Comparison of ENCODE assay signal across 23 cellular contexts in the genomic region with DNA sequence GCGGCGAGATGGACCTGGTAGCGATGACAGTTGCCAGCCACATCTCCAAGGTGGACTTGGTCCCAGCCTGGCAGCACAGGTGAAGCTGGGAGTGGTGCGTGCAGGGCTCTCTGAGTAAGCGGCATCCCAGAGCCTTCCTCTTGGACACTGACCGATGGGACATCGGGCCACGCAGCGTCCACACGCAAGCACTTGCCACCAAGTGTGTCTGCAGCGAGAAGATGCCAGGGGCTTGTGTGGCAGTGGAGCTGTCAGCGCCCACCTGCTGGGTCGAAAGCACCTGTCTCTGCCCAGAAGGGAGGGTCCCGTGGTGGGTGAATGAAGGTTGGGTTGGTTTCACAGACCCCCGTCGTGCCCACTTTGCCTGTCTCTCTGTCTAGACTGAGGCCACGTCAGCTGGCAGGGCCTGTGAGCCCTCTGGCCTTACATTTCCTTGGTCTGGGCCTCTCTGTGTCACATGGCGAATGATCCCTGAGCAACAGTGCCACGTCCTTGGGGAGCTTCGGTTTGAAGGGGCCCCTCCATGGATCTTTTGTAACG. TPM values are rescaled to one million over a fixed set of nuclear protein-coding genes. Genes with fewer than 3 reads are reported as not detected.
DNase-seq lines count a peak whose midpoint lies in the region; ATAC-seq, FAIRE-seq and TF ChIP-seq lines count a peak whose summit lies in the region.
"Had no signal": no experiment of that assay in that cellular context is flagged by ENCODE, and none has a peak within 500 bp of the region (broad histone marks: within the 10 kb centered on the region; RNA-seq: fewer than 3 reads in every experiment).

No MANE protein-coding gene starts in this region.

- TF ChIP-seq CTCF in right atrium auricular region (IDR thresholded peaks at IDR 0.05) (no peak), PC-9 (conservative IDR thresholded peaks at IDR 0.05) (no peak), kidney (IDR thresholded peaks at IDR 0.05; ENCODE audit: borderline replicate concordance, extremely low read depth, insufficient read depth) (no peak)

- H3K27ac ChIP-seq in right cardiac atrium (ENCODE audit: low read length) = no peak overlapping the region
- H3K27ac ChIP-seq in right atrium auricular region = no peak overlapping the region
- H3K27ac ChIP-seq in PC-9 = peak overlapping the region; percentile 81; the same call in 1 of the 2 replicates
- H3K27ac ChIP-seq in kidney (ENCODE audit: low read depth in 2 of 2, low read length in 2 of 2) = no peak overlapping the region
- H3K27ac ChIP-seq: Peyer's patch had no signal

- FAIRE-seq in kidney (lab: Jason Lieb, UNC) = no peak
- FAIRE-seq: GM18507, H54 had no signal

- H3K36me3 ChIP-seq in right atrium auricular region (no peaks in the 10 kb centered on the region), PC-9 (ENCODE audit: low read depth) (no peaks in the 10 kb centered on the region), kidney (ENCODE audit: control insufficient read depth in 1 of 2, insufficient read depth in 2 of 2, low read length in 2 of 2) (no peaks in the 10 kb centered on the region)
- H3K36me3 ChIP-seq: BE2C, MG63, Peyer's patch had no signal

- no peaks in the 10 kb centered on the region for H3K4me1 ChIP-seq in right cardiac atrium (ENCODE audit: control insufficient read depth, insufficient read depth, low read length)
- H3K4me1 ChIP-seq in right atrium auricular region = peaks cover 0 to 12% of the 10 kb centered on the region in 2 donors
- H3K4me1 ChIP-seq in PC-9 (replicated peaks; ENCODE audit: insufficient read depth) = peaks cover 37% of the 10 kb centered on the region
- peaks cover 6 to 24% of the 10 kb centered on the region in 2 donors for H3K4me1 ChIP-seq in kidney (ENCODE audit: control insufficient read depth in 1 of 2, insufficient read depth in 1 of 2, low read depth in 1 of 2, low read length in 2 of 2)
- H3K4me1 ChIP-seq: Peyer's patch had no signal

- peaks cover 26% of the 10 kb centered on the region; the same call in 1 of the 2 replicates for H3F3A ChIP-seq in PC-9 (ENCODE audit: insufficient read depth, low read depth)

- WGBS in right cardiac atrium = 94% methylated on average over 21 of the region's 21 CpGs

- H4K20me1 ChIP-seq in PC-9 (ENCODE audit: insufficient read depth) = no peaks in the 10 kb centered on the region

- H3K9me3 ChIP-seq in right cardiac atrium (ENCODE audit: control insufficient read depth, low read length) (no peaks in the 10 kb centered on the region), right atrium auricular region (no peaks in the 10 kb centered on the region), PC-9 (ENCODE audit: insufficient read depth, low read depth) (no peaks in the 10 kb centered on the region), kidney (ENCODE audit: control insufficient read depth in 1 of 2, low read length in 2 of 2) (no peaks in the 10 kb centered on the region)
- H3K9me3 ChIP-seq: BE2C, MG63, SK-N-SH had no signal

- no peak overlapping the region for H3K4me2 ChIP-seq in PC-9
- H3K4me2 ChIP-seq: SK-N-SH had no signal

- no peak overlapping the region for H2AFZ ChIP-seq in PC-9

- ATAC-seq in right cardiac atrium (no peak), HG02678 (IDR thresholded peaks at IDR 0.05; ENCODE audit: unreplicated experiment) (no peak)

- no peak overlapping the region for H3K9ac ChIP-seq in kidney (ENCODE audit: low read length in 2 of 2)
- H3K9ac ChIP-seq: SK-N-SH had no signal

- DNase-seq in right cardiac atrium (peak in 2 of 3 donors; percentile 6 to 36), right atrium auricular region (ENCODE audit: low spot score) (no peak), PC-9 (no peak), kidney (peak; percentile 49), germinal center (ENCODE audit: low spot score) (no peak), hepatic stellate cell (ENCODE audit: low spot score) (no peak)
- DNase-seq: ACHN; BE2C; CD4-positive, CD25-positive, alpha-beta regulatory T cell; KBM-7; MG63; NCI-H2029; NCI-H446 treated with DMSO at 0.1 percent for 48 hours; NCI-H526; NCI-H82; NK-92 treated with Interleukin-12 subunit alpha and Interleukin-12 subunit beta, amount 100 ng/mL, for 24 hours; Peyer's patch had no signal

- H3K9me2 ChIP-seq in PC-9 (ENCODE audit: insufficient read depth) = no peaks in the 10 kb centered on the region
- H3K9me2 ChIP-seq: SK-N-SH had no signal

- H3K79me2 ChIP-seq in PC-9 (ENCODE audit: low read depth) = peaks cover 2% of the 10 kb centered on the region; the same call in 1 of the 2 replicates

- POLR2A ChIA-PET in PC-9 (lab: Charles Lee; ENCODE audit: unreplicated experiment) = interaction anchor here (1.0 kb wide), 1 partner anchor 145 kb away, joined by 8 read pairs; no protein-coding TSS in a partner anchor

- no peak overlapping the region for H3K4me3 ChIP-seq in right cardiac atrium (ENCODE audit: low read length)
- H3K4me3 ChIP-seq in right atrium auricular region = no peak overlapping the region
- no peak overlapping the region for H3K4me3 ChIP-seq in PC-9
- no peak overlapping the region for H3K4me3 ChIP-seq in kidney (ENCODE audit: low read length in 2 of 2)
- H3K4me3 ChIP-seq: MG63, Peyer's patch had no signal

- CTCF ChIA-PET in PC-9 (lab: Charles Lee) = interaction anchor here (0.9 kb wide), 1 partner anchor 564 kb away, joined by 3 read pairs; no protein-coding TSS in a partner anchor

- BruUV-seq in PC-9 (replicated peaks; lab: Mats Ljungman, UMichigan) = no TSS peak

- H3K27me3 ChIP-seq in right cardiac atrium (ENCODE audit: control insufficient read depth, insufficient read depth) (no peaks in the 10 kb centered on the region), right atrium auricular region (no peaks in the 10 kb centered on the region), PC-9 (ENCODE audit: insufficient read depth, low read depth) (no peaks in the 10 kb centered on the region)
- H3K27me3 ChIP-seq: BE2C, MG63, Peyer's patch had no signal

- intact Hi-C loops in right cardiac atrium (cut with DNase I) = loop anchor here in 3 of 4 donors (5.0 kb wide), 2 partner anchors 537 to 562 kb away; a partner anchor contains a TSS
- intact Hi-C loops in PC-9 (cut with micrococcal nuclease; ENCODE audit: unreplicated experiment) = loop anchor here (5.0 kb wide), 1 partner anchor 277 kb away; no protein-coding TSS in a partner anchor
- intact Hi-C loops in kidney (cut with DNase I) = loop anchor here (5.0 kb wide), 1 partner anchor 542 kb away; no protein-coding TSS in a partner anchor

RNA-seq across cellular contexts. Expression of a gene that starts 50.8 kb away (rescaled TPM):
- total RNA-seq in right cardiac atrium (under 1 TPM in 3 of 4 donors, not detected in 1; 0.17 to 0.56 (median 0.25) TPM), right atrium auricular region (under 1 TPM in 1 of 2 donors, not detected in 1; 0.35 TPM), PC-9 (2021) (0.26 and 0.50 TPM in 2 replicates), kidney (0.63 TPM)
- polyA plus RNA-seq in right cardiac atrium (0.07 TPM), kidney (ENCODE audit: insufficient read depth, low read depth, low replicate concordance) (0.19 TPM)
- total RNA-seq: HT1080, LHCN-M2 had no signal

RNA-seq across cellular contexts. Expression of a gene that starts 56.2 kb away (rescaled TPM):
- total RNA-seq in right cardiac atrium (10 to 100 TPM in 1 of 4 donors, 1 to 10 TPM in 3; 7.2 to 11.1 (median 9.0) TPM), right atrium auricular region (1 to 10 TPM; 4.2 to 5.3 TPM), PC-9 (2021) (24.8 and 26.4 TPM in 2 replicates), kidney (22.4 TPM)
- polyA plus RNA-seq in right cardiac atrium (7.0 TPM), kidney (ENCODE audit: insufficient read depth, low read depth, low replicate concordance) (12.9 TPM)

Comparison
In these comparisons a context has a peak if more than half of its experiments do, and no peak if none do; other contexts are left out.
1. DNase-seq: peak in right cardiac atrium (2 of 3) and kidney (single experiment); none in right atrium auricular region (single experiment), PC-9 (0 of 2), germinal center (single experiment) and hepatic stellate cell (single experiment).